20 cellular contexts compared by ENCODE assay signal in genomic region chr10:58219875-58220274, GRCh38.
"Had no signal": no experiment of that assay in that cellular context is flagged by ENCODE, and none has a peak within 500 bp of the region (broad histone marks: within the 10 kb centered on the region; RNA-seq: fewer than 3 reads in every experiment).

No MANE protein-coding gene starts in this region.

- ATAC-seq: mucosa of descending colon; naive thymus-derived CD4-positive, alpha-beta T cell; stimulated activated memory B cell treated with anti-CD40 and anti-IgM and Interleukin-4, amounts not matched to agents 10 μg/mL and 1 μg/mL and 100 μg/mL, for 72 hours had no signal

- H3K36me3 ChIP-seq: ascending aorta, neural progenitor cell, prostate gland, right lobe of liver had no signal

- H3K27me3 ChIP-seq: ascending aorta, esophagus muscularis mucosa, neural progenitor cell, right lobe of liver, testis, upper lobe of left lung had no signal

- DNase-seq: activated CD4-positive, alpha-beta T cell treated with anti-CD3 and anti-CD28 coated beads, Interleukin-2, amount 50 U/mL, for 4 hours; activated gamma-delta T cell; dermis blood vessel endothelial cell; effector memory CD4-positive, alpha-beta T cell; kidney glomerular epithelial cell; mesenchymal stem cell; mucosa of descending colon; naive thymus-derived CD4-positive, alpha-beta T cell; right lobe of liver; stimulated activated CD4-positive, alpha-beta T cell treated with anti-CD3 and anti-CD28 coated beads, Interleukin-4, amount 100 ng/mL, for 24 hours; SW 1271; T-helper 2 cell; testis; upper lobe of left lung had no signal

- H3K27ac ChIP-seq: ascending aorta, esophagus muscularis mucosa, neural progenitor cell, prostate gland, right lobe of liver, testis, upper lobe of left lung had no signal

- H3K4me1 ChIP-seq: ascending aorta, esophagus muscularis mucosa, neural progenitor cell, prostate gland, right lobe of liver, testis, upper lobe of left lung had no signal

- H3K9me3 ChIP-seq: ascending aorta, esophagus muscularis mucosa, mucosa of descending colon, prostate gland, right lobe of liver, testis, upper lobe of left lung had no signal

- FAIRE-seq: endothelial cell of umbilical vein had no signal

- H3K4me3 ChIP-seq: ascending aorta, esophagus muscularis mucosa, mucosa of descending colon, neural progenitor cell, prostate gland, right lobe of liver, testis, upper lobe of left lung had no signal
